ENCODE assay signal across 17 cellular contexts in the genomic region with DNA sequence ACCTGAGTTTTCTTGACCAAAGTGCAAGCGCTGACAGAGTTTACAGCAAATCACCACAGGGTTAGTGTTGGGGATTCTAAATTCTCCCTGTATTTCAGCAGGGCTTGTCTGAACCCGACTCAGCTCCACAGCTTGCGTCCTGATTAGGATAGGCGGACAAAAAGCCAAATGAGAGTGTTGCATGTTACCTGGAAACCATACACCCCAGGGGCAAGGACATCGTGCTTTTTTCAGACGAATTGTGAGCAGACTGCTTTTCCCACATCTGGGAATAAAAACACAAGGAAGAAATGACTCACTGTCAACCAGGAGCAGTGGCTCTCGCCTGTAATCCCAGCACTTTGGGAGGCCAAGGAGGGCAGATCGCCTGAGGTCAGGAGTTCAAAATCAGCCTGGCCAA. TPM values are rescaled to one million over a fixed set of nuclear protein-coding genes. Genes with fewer than 3 reads are reported as not detected.
A peak's percentile ranks its signal among the peaks of the same experiment; 100 is the strongest.
DNase-seq lines count a peak whose midpoint lies in the region; ATAC-seq and TF ChIP-seq lines count a peak whose summit lies in the region.
"Had no signal": no experiment of that assay in that cellular context is flagged by ENCODE, and none has a peak within 500 bp of the region (broad histone marks: within the 10 kb centered on the region; RNA-seq: fewer than 3 reads in every experiment).

No MANE protein-coding gene starts in this region.

- DNase-seq in HFFc6 = no peak
- peak in 1 of 2 donors; percentile 66 for DNase-seq in breast epithelium (ENCODE audit: low spot score in 2 of 2)
- peak; percentile 10 to 33 for DNase-seq in foreskin fibroblast
- no peak for DNase-seq in osteocyte (ENCODE audit: extremely low spot score, unreplicated experiment)
- no peak for DNase-seq in NCI-H2227 treated with DMSO at 0.1 percent for 48 hours (lab: John Stamatoyannopoulos, UW)
- DNase-seq in DMS53 (lab: John Stamatoyannopoulos, UW) = no peak
- no peak for DNase-seq in NK-92 (lab: John Stamatoyannopoulos, UW; ENCODE audit: unreplicated experiment)
- no peak for DNase-seq in stimulated activated naive CD8-positive, alpha-beta T cell treated with anti-CD3 and anti-CD28 coated beads, Interleukin-15, Interleukin-2, amounts not matched to agents 100 U/mL and 50 U/mL, for 24 hours
- DNase-seq: H9, Kasumi-1, NCI-H1436, NCI-H2029 treated with DMSO at 0.1 percent for 48 hours, NCI-H345, NCI-H526 treated with DMSO at 0.1 percent for 48 hours, SHP77 treated with DMSO at 0.1 percent for 48 hours had no signal

- H3K4me3 ChIP-seq in breast epithelium (no peak overlapping the region), foreskin fibroblast (ENCODE audit: low read depth in 1 of 2, low read length in 2 of 2) (no peak overlapping the region)
- H3K4me3 ChIP-seq: A549 had no signal

- intact Hi-C loops in breast epithelium (cut with DNase I; ENCODE audit: low total_unique reads) = no loop called here

- peaks cover 40% of the 10 kb centered on the region for H3K4me1 Mint-ChIP-seq in HFFc6 (ENCODE audit: low read depth)
- H3K4me1 Mint-ChIP-seq in osteocyte (ENCODE audit: unreplicated experiment) = peaks cover 35% of the 10 kb centered on the region

- no peaks in the 10 kb centered on the region for H3K4me1 ChIP-seq in breast epithelium

- no peaks in the 10 kb centered on the region for H3K36me3 ChIP-seq in breast epithelium

- TF ChIP-seq POLR2A in breast epithelium (IDR thresholded peaks at IDR 0.05) = no peak

- no peak for ATAC-seq in stimulated activated naive CD8-positive, alpha-beta T cell treated with anti-CD3 and anti-CD28 coated beads, Interleukin-15, Interleukin-2, amounts not matched to agents 100 U/mL and 50 U/mL, for 24 hours
- ATAC-seq: A549 had no signal

- no peak overlapping the region for H3K4me3 Mint-ChIP-seq in HFFc6
- H3K4me3 Mint-ChIP-seq in osteocyte (ENCODE audit: unreplicated experiment) = no peak overlapping the region
- H3K4me3 Mint-ChIP-seq: H9 had no signal

- H3K27ac ChIP-seq in breast epithelium = peak overlapping the region; percentile 85 to 90
- H3K27ac ChIP-seq: C4-2B had no signal

- peaks cover 11% of the 10 kb centered on the region for H3K36me3 Mint-ChIP-seq in HFFc6 (ENCODE audit: low read depth)
- peaks cover 7% of the 10 kb centered on the region for H3K36me3 Mint-ChIP-seq in osteocyte (ENCODE audit: unreplicated experiment)

- H3K27me3 Mint-ChIP-seq in HFFc6 (ENCODE audit: insufficient read depth) = peaks cover 1% of the 10 kb centered on the region; the same call in 1 of the 2 replicates
- H3K27me3 Mint-ChIP-seq in osteocyte (ENCODE audit: unreplicated experiment) = no peaks in the 10 kb centered on the region

- no peaks in the 10 kb centered on the region for H3K9me3 ChIP-seq in breast epithelium
- H3K9me3 ChIP-seq: A549 had no signal

- TF ChIP-seq CTCF in HFFc6 (IDR thresholded peaks at IDR 0.05) (no peak), breast epithelium (IDR thresholded peaks at IDR 0.05) (no peak), foreskin fibroblast (IDR thresholded peaks at IDR 0.05; ENCODE audit: low read depth, low read length) (no peak), osteocyte (IDR thresholded peaks at IDR 0.05) (no peak)

- peak overlapping the region; percentile 36; the same call in 1 of the 2 replicates for H3K27ac Mint-ChIP-seq in HFFc6
- peak overlapping the region; percentile 92 for H3K27ac Mint-ChIP-seq in osteocyte (ENCODE audit: unreplicated experiment)

- H3K9me3 Mint-ChIP-seq in HFFc6 (no peaks in the 10 kb centered on the region), osteocyte (ENCODE audit: unreplicated experiment) (no peaks in the 10 kb centered on the region)

- H3K27me3 ChIP-seq in breast epithelium = no peaks in the 10 kb centered on the region

RNA-seq across cellular contexts. Expression of gene DZIP1L, which starts 3.0 kb away (rescaled TPM):
- total RNA-seq in HFFc6 (2021; fragmentation: NEBNext Ultra II Directional; extraction: Animal tissue kit (Norgen Biotek cat#: 25700)) = 10 to 100 TPM in 1 of 6 experiments, 1 to 10 TPM in 5; 6.1 to 10.8 (median 8.8) TPM
- total RNA-seq in breast epithelium (10 to 100 TPM; 24.5 to 34.4 (median 25.3) TPM), osteocyte (21.9 and 23.4 TPM in 2 replicates)

RNA-seq across cellular contexts. Expression of gene A4GNT, which starts 19.8 kb away (rescaled TPM):
- total RNA-seq in HFFc6 (2021; fragmentation: NEBNext Ultra II Directional; extraction: Animal tissue kit (Norgen Biotek cat#: 25700)) = not detected
- total RNA-seq in breast epithelium (not detected), osteocyte (not detected in 2 replicates)
- total RNA-seq: H9 had no signal

Comparison
In these comparisons a context has a peak if more than half of its experiments do, and no peak if none do; other contexts are left out.
1. DNase-seq: peak in foreskin fibroblast (2 of 2); none in HFFc6 (single experiment), osteocyte (single experiment), NCI-H2227 treated with DMSO at 0.1 percent for 48 hours (single experiment), DMS53 (single experiment), NK-92 (single experiment) and stimulated activated naive CD8-positive, alpha-beta T cell treated with anti-CD3 and anti-CD28 coated beads, Interleukin-15, Interleukin-2, amounts not matched to agents 100 U/mL and 50 U/mL, for 24 hours (single experiment).